In genomic region chr11:126328444-126328843, GRCh38 we compare ENCODE assay signal across 21 cellular contexts. TPM values are rescaled to one million over a fixed set of nuclear protein-coding genes. Genes with fewer than 3 reads are reported as not detected.
A peak's percentile ranks its signal among the peaks of the same experiment; 100 is the strongest.
DNase-seq lines count a peak whose midpoint lies in the region; ATAC-seq and TF ChIP-seq lines count a peak whose summit lies in the region.
"Had no signal": no experiment of that assay in that cellular context is flagged by ENCODE, and none has a peak within 500 bp of the region (broad histone marks: within the 10 kb centered on the region; RNA-seq: fewer than 3 reads in every experiment).

No MANE protein-coding gene starts in this region.

- H3K27ac Mint-ChIP-seq in CD8-positive, alpha-beta memory T cell = peak overlapping the region in 5 of 8 donors; percentile 12 to 97 (median 47)
- peak overlapping the region; percentile 79 to 90 for H3K27ac Mint-ChIP-seq in effector memory CD8-positive, alpha-beta T cell
- H3K27ac Mint-ChIP-seq in neural progenitor cell = peak overlapping the region; percentile 42
- H3K27ac Mint-ChIP-seq: activated naive CD4-positive, alpha-beta T cell treated with anti-CD3 and anti-CD28 coated beads, Interleukin-2, amount 50 U/mL, for 24 hours; B cell had no signal

- no peaks in the 10 kb centered on the region for H4K20me1 ChIP-seq in neural progenitor cell (ENCODE audit: low read depth)

- peaks cover 4 to 58% (median 13%) of the 10 kb centered on the region in 3 donors for H3K36me3 Mint-ChIP-seq in CD8-positive, alpha-beta memory T cell
- peaks cover 18% of the 10 kb centered on the region for H3K36me3 Mint-ChIP-seq in effector memory CD8-positive, alpha-beta T cell (ENCODE audit: insufficient read depth)
- peaks cover 4% of the 10 kb centered on the region for H3K36me3 Mint-ChIP-seq in neural progenitor cell

- H3K27me3 ChIP-seq in CD8-positive, alpha-beta memory T cell (ENCODE audit: insufficient read depth, low read length, poor library complexity, severe bottlenecking) = no peaks in the 10 kb centered on the region
- no peaks in the 10 kb centered on the region for H3K27me3 ChIP-seq in neural progenitor cell
- H3K27me3 ChIP-seq: gastroesophageal sphincter had no signal

- no peaks in the 10 kb centered on the region for H3K79me2 ChIP-seq in neural progenitor cell (ENCODE audit: low read depth)

- no peak overlapping the region for H3K4me3 Mint-ChIP-seq in CD8-positive, alpha-beta memory T cell
- no peak overlapping the region for H3K4me3 Mint-ChIP-seq in effector memory CD8-positive, alpha-beta T cell
- no peak overlapping the region for H3K4me3 Mint-ChIP-seq in neural progenitor cell
- H3K4me3 Mint-ChIP-seq: activated naive CD4-positive, alpha-beta T cell treated with anti-CD3 and anti-CD28 coated beads, Interleukin-2, amount 50 U/mL, for 24 hours; B cell had no signal

- H3F3A ChIP-seq in neural progenitor cell (ENCODE audit: low read depth) = no peaks in the 10 kb centered on the region

- no peaks in the 10 kb centered on the region for H3K27me3 Mint-ChIP-seq in CD8-positive, alpha-beta memory T cell
- H3K27me3 Mint-ChIP-seq in effector memory CD8-positive, alpha-beta T cell = no peaks in the 10 kb centered on the region
- H3K27me3 Mint-ChIP-seq in neural progenitor cell (ENCODE audit: insufficient read depth, low read depth) = peaks cover 3% of the 10 kb centered on the region
- H3K27me3 Mint-ChIP-seq: activated naive CD4-positive, alpha-beta T cell treated with anti-CD3 and anti-CD28 coated beads, Interleukin-2, amount 50 U/mL, for 24 hours; B cell had no signal

- TF ChIP-seq CTCF in neural progenitor cell (IDR thresholded peaks at IDR 0.05) = no peak

- peaks cover 39 to 54% (median 53%) of the 10 kb centered on the region in 3 donors for H3K4me1 Mint-ChIP-seq in CD8-positive, alpha-beta memory T cell
- peaks cover 44% of the 10 kb centered on the region in 2 donors for H3K4me1 Mint-ChIP-seq in effector memory CD8-positive, alpha-beta T cell (ENCODE audit: low read depth in 2 of 2)
- H3K4me1 Mint-ChIP-seq in neural progenitor cell = peaks cover 20% of the 10 kb centered on the region
- H3K4me1 Mint-ChIP-seq: B cell had no signal

- H3K4me1 ChIP-seq in CD8-positive, alpha-beta memory T cell (ENCODE audit: insufficient read depth, low read length) = peaks cover 24% of the 10 kb centered on the region
- no peaks in the 10 kb centered on the region for H3K4me1 ChIP-seq in neural progenitor cell

- no peaks in the 10 kb centered on the region for H3K9me3 Mint-ChIP-seq in CD8-positive, alpha-beta memory T cell
- H3K9me3 Mint-ChIP-seq in effector memory CD8-positive, alpha-beta T cell = no peaks in the 10 kb centered on the region
- H3K9me3 Mint-ChIP-seq in neural progenitor cell = no peaks in the 10 kb centered on the region
- H3K9me3 Mint-ChIP-seq: activated naive CD4-positive, alpha-beta T cell treated with anti-CD3 and anti-CD28 coated beads, Interleukin-2, amount 50 U/mL, for 24 hours had no signal

- POLR2A ChIA-PET in CD8-positive, alpha-beta memory T cell (lab: Charles Lee) = no interaction called here

- no peaks in the 10 kb centered on the region for H3K9me3 ChIP-seq in CD8-positive, alpha-beta memory T cell (ENCODE audit: low read length)
- H3K9me3 ChIP-seq in KOPT-K1 (ENCODE audit: insufficient read depth, low read length, poor library complexity, severe bottlenecking) (no peaks in the 10 kb centered on the region), neural progenitor cell (ENCODE audit: low read depth) (no peaks in the 10 kb centered on the region)
- H3K9me3 ChIP-seq: gastroesophageal sphincter, left ventricle myocardium inferior had no signal

- H3K36me3 ChIP-seq in CD8-positive, alpha-beta memory T cell (ENCODE audit: insufficient read depth, low read length) = peaks cover 14% of the 10 kb centered on the region
- H3K36me3 ChIP-seq in KOPT-K1 (ENCODE audit: insufficient read depth, low read length) = peaks cover 25% of the 10 kb centered on the region
- no peaks in the 10 kb centered on the region for H3K36me3 ChIP-seq in neural progenitor cell

- no peak overlapping the region for H3K4me2 ChIP-seq in neural progenitor cell

- no peak overlapping the region for H3K27ac ChIP-seq in CD8-positive, alpha-beta memory T cell (ENCODE audit: low read depth, low read length)
- H3K27ac ChIP-seq in KOPT-K1 (ENCODE audit: low read depth, low read length, poor library complexity, severe bottlenecking) (peak overlapping the region; percentile 46), neural progenitor cell (no peak overlapping the region)
- H3K27ac ChIP-seq: gastroesophageal sphincter, left ventricle myocardium inferior had no signal

- H3K4me3 ChIP-seq in CD8-positive, alpha-beta memory T cell (ENCODE audit: low read length) = no peak overlapping the region
- H3K4me3 ChIP-seq in neural progenitor cell = no peak overlapping the region
- H3K4me3 ChIP-seq: gastroesophageal sphincter, left ventricle myocardium inferior had no signal

- no peak overlapping the region for H3K9ac ChIP-seq in neural progenitor cell

- CTCF ChIA-PET in CD8-positive, alpha-beta memory T cell (lab: Charles Lee) = interaction anchor here (1.7 kb wide), 1 partner anchor 12 kb away, joined by 5 read pairs; no protein-coding TSS in a partner anchor

- ATAC-seq in effector memory CD8-positive, alpha-beta T cell (replicated peaks) = no peak
- no peak for ATAC-seq in HG03196 (IDR thresholded peaks at IDR 0.05; ENCODE audit: unreplicated experiment)
- no peak for ATAC-seq in GM18861 (IDR thresholded peaks at IDR 0.05; ENCODE audit: unreplicated experiment)
- no peak for ATAC-seq in HG03135 (IDR thresholded peaks at IDR 0.05; ENCODE audit: unreplicated experiment)
- no peak for ATAC-seq in GM21390 (IDR thresholded peaks at IDR 0.05; ENCODE audit: unreplicated experiment)
- ATAC-seq: gastroesophageal sphincter had no signal

- DNase-seq in CD8-positive, alpha-beta memory T cell = no peak
- DNase-seq in effector memory CD8-positive, alpha-beta T cell = no peak
- no peak for DNase-seq in neural progenitor cell (ENCODE audit: low spot score)
- DNase-seq: activated T-cell treated with anti-CD3 and anti-CD28 coated beads for 4 hours; cortex of kidney; DMS 273 treated with DMSO at 0.1 percent for 48 hours; IMR-90; left ventricle myocardium inferior; NCI-H2029 treated with DMSO at 0.1 percent for 48 hours; NCI-H446 treated with DMSO at 0.1 percent for 48 hours; SHP77 treated with DMSO at 0.1 percent for 48 hours; stimulated activated CD4-positive, alpha-beta T cell treated with anti-CD3 and anti-CD28 coated beads, Interleukin-2, amount 100 ng/mL, for 48 hours; T-helper 1 cell had no signal

- no peak overlapping the region for H2AFZ ChIP-seq in neural progenitor cell (replicated peaks)

RNA-seq across cellular contexts. Expression of gene DCPS, which starts 24.6 kb away (rescaled TPM):
- 10 to 100 TPM; 40.0 to 42.4 TPM for total RNA-seq in CD8-positive, alpha-beta memory T cell
- 59.6 TPM for polyA plus RNA-seq in CD8-positive, alpha-beta memory T cell
- 18.6 and 20.7 TPM in 2 replicates for total RNA-seq in neural progenitor cell (ENCODE audit: low replicate concordance)

RNA-seq across cellular contexts. Expression of gene ST3GAL4, which starts 27.0 kb away (rescaled TPM):
- total RNA-seq in CD8-positive, alpha-beta memory T cell = 10 to 100 TPM; 11.0 to 12.5 TPM
- 8.3 TPM for polyA plus RNA-seq in CD8-positive, alpha-beta memory T cell
- 13.0 and 17.9 TPM in 2 replicates for total RNA-seq in neural progenitor cell (ENCODE audit: low replicate concordance)

RNA-seq across cellular contexts. Expression of gene TIRAP, which starts 45.6 kb away (rescaled TPM):
- 10 to 100 TPM; 10.6 to 11.3 TPM for total RNA-seq in CD8-positive, alpha-beta memory T cell
- 13.0 TPM for polyA plus RNA-seq in CD8-positive, alpha-beta memory T cell
- total RNA-seq in neural progenitor cell (ENCODE audit: low replicate concordance) = 4.6 and 5.3 TPM in 2 replicates

RNA-seq across cellular contexts. Expression of gene FOXRED1, which starts 59.5 kb away (rescaled TPM):
- total RNA-seq in CD8-positive, alpha-beta memory T cell = 10 to 100 TPM; 40.3 to 42.4 TPM
- 16.3 TPM for polyA plus RNA-seq in CD8-positive, alpha-beta memory T cell
- 25.8 and 50.5 TPM in 2 replicates for total RNA-seq in neural progenitor cell (ENCODE audit: low replicate concordance)

RNA-seq across cellular contexts. Expression of gene SRPRA, which starts 59.7 kb away (rescaled TPM):
- 100 to 1,000 TPM; 157 TPM for total RNA-seq in CD8-positive, alpha-beta memory T cell
- polyA plus RNA-seq in CD8-positive, alpha-beta memory T cell = 168 TPM
- 40.0 and 58.1 TPM in 2 replicates for total RNA-seq in neural progenitor cell (ENCODE audit: low replicate concordance)
